3 cellular contexts compared by ENCODE assay signal in genomic region chr12:49414364-49414763, GRCh38.
TF ChIP-seq lines count a peak whose summit lies in the region.

No MANE protein-coding gene starts in this region.

TF ChIP-seq in K562, 482 proteins besides CTCF, POLR2A, EP300 and RAD21:
- TF ChIP-seq NCOA1 (IDR thresholded peaks at IDR 0.05; ENCODE audit: low read depth) = no peak
- no peak for TF ChIP-seq HCFC1 (IDR thresholded peaks at IDR 0.05; ENCODE audit: low read depth, low read length)
- peak; percentile 83 for TF ChIP-seq ZBTB40 (IDR thresholded peaks at IDR 0.05)
- peak; percentile 56 for TF ChIP-seq ZBTB40 (CRISPR knock-in tag; IDR thresholded peaks at IDR 0.05)
- TF ChIP-seq RFX7 (CRISPR knock-in tag; IDR thresholded peaks at IDR 0.05) = no peak

TF ChIP-seq in liver, 16 proteins besides CTCF, POLR2A, EP300 and RAD21:
- peak; percentile 4 to 24 for TF ChIP-seq HNF4A (conservative IDR thresholded peaks at IDR 0.05)
- no peak for TF ChIP-seq HNF4G (IDR thresholded peaks at IDR 0.05)
- TF ChIP-seq FOXA1 (IDR thresholded peaks at IDR 0.05) = no peak
- TF ChIP-seq REST (IDR thresholded peaks at IDR 0.05) = no peak
- TF ChIP-seq ZBTB33 (IDR thresholded peaks at IDR 0.05) = no peak
- no peak for TF ChIP-seq JUND (IDR thresholded peaks at IDR 0.05)
- no peak for TF ChIP-seq MAX (IDR thresholded peaks at IDR 0.05)
TF ChIP-seq in liver: peak in this region for 1.

TF ChIP-seq in SK-N-SH, 30 proteins besides CTCF, POLR2A, EP300 and RAD21:
- TF ChIP-seq TAF1 (IDR thresholded peaks at IDR 0.05; ENCODE audit: borderline replicate concordance, low read depth, low read length) (no peak), RXRA (IDR thresholded peaks at IDR 0.05; ENCODE audit: borderline replicate concordance, low read depth) (no peak), REST (IDR thresholded peaks at IDR 0.05; ENCODE audit: low read depth, low read length) (no peak), MEF2A (IDR thresholded peaks at IDR 0.05; ENCODE audit: borderline replicate concordance, low read depth) (no peak), IRF3 (IDR thresholded peaks at IDR 0.05; ENCODE audit: low read depth, low read length) (no peak), SIN3A (IDR thresholded peaks at IDR 0.05; ENCODE audit: borderline replicate concordance, low read depth, low read length) (no peak), FOSL2 (IDR thresholded peaks at IDR 0.05; ENCODE audit: borderline replicate concordance, low read depth) (no peak), FOXM1 (IDR thresholded peaks at IDR 0.05; ENCODE audit: low read depth) (no peak), JUND (IDR thresholded peaks at IDR 0.05) (no peak), NRF1 (IDR thresholded peaks at IDR 0.05; ENCODE audit: low read depth, low read length) (no peak), TEAD4 (IDR thresholded peaks at IDR 0.05; ENCODE audit: borderline replicate concordance, insufficient read depth) (no peak), CHD2 (IDR thresholded peaks at IDR 0.05; ENCODE audit: low read length, partially characterized antibody) (no peak), EZH2phosphoT487 (IDR thresholded peaks at IDR 0.05; ENCODE audit: borderline replicate concordance, low read depth) (no peak), ELF1 (IDR thresholded peaks at IDR 0.05) (no peak), RCOR1 (IDR thresholded peaks at IDR 0.05; ENCODE audit: low read length) (no peak), YY1 (IDR thresholded peaks at IDR 0.05; ENCODE audit: low read depth) (no peak), TCF12 (IDR thresholded peaks at IDR 0.05) (no peak), MXI1 (IDR thresholded peaks at IDR 0.05; ENCODE audit: low read depth, low read length) (no peak)
